ENCODE assay signal across 22 cellular contexts in genomic region chrX:124862304-124862703, GRCh38.
"Had no signal": no experiment of that assay in that cellular context is flagged by ENCODE, and none has a peak within 500 bp of the region (broad histone marks: within the 10 kb centered on the region; RNA-seq: fewer than 3 reads in every experiment).

No MANE protein-coding gene starts in this region.

- H3K27me3 Mint-ChIP-seq: activated CD4-positive, alpha-beta memory T cell treated with anti-CD3 and anti-CD28 coated beads, Interleukin-2, amount 10 ng/mL, durations not matched to agents 7 days and 5 days; activated CD4-positive, alpha-beta T cell treated with anti-CD3 and anti-CD28 coated beads for 36 hours; activated naive CD8-positive, alpha-beta T cell had no signal

- H3K27ac Mint-ChIP-seq: activated CD4-positive, alpha-beta memory T cell treated with anti-CD3 and anti-CD28 coated beads, Interleukin-2, amount 10 ng/mL, durations not matched to agents 7 days and 5 days; activated CD4-positive, alpha-beta T cell treated with anti-CD3 and anti-CD28 coated beads for 36 hours; activated naive CD4-positive, alpha-beta T cell treated with anti-CD3 and anti-CD28 coated beads for 36 hours; activated naive CD8-positive, alpha-beta T cell; activated T-helper 17 cell treated with anti-CD3 and anti-CD28 coated beads, Interleukin-2, amount 50 U/mL, for 72 hours had no signal

- H3K36me3 ChIP-seq: brain microvascular endothelial cell, WERI-Rb-1 had no signal

- H3K4me3 ChIP-seq: SK-N-MC had no signal

- H3K36me3 Mint-ChIP-seq: activated naive CD8-positive, alpha-beta T cell had no signal

- H3K9me3 Mint-ChIP-seq: activated CD4-positive, alpha-beta memory T cell treated with anti-CD3 and anti-CD28 coated beads, Interleukin-2, amount 10 ng/mL, durations not matched to agents 7 days and 5 days; activated naive CD4-positive, alpha-beta T cell treated with anti-CD3 and anti-CD28 coated beads for 36 hours; activated T-helper 17 cell treated with anti-CD3 and anti-CD28 coated beads, Interleukin-2, amount 50 U/mL, for 72 hours had no signal

- H3K27ac ChIP-seq: brain microvascular endothelial cell, SK-N-MC, WERI-Rb-1 had no signal

- H3K4me1 Mint-ChIP-seq: activated CD4-positive, alpha-beta memory T cell treated with anti-CD3 and anti-CD28 coated beads, Interleukin-2, amount 10 ng/mL, durations not matched to agents 7 days and 5 days; activated T-helper 17 cell treated with anti-CD3 and anti-CD28 coated beads, Interleukin-2, amount 50 U/mL, for 72 hours had no signal

- DNase-seq: activated CD4-positive, alpha-beta memory T cell treated with anti-CD3 and anti-CD28 coated beads, Interleukin-2, amount 10 ng/mL, durations not matched to agents 7 days and 5 days; activated CD4-positive, alpha-beta T cell treated with anti-CD3 and anti-CD28 coated beads for 36 hours; activated CD4-positive, alpha-beta T cell treated with anti-CD3 and anti-CD28 coated beads, Interleukin-2, amount 50 U/mL, for 1 hour; activated gamma-delta T cell; activated naive CD4-positive, alpha-beta T cell treated with anti-CD3 and anti-CD28 coated beads for 36 hours; activated T-cell treated with anti-CD3 and anti-CD28 coated beads for 4 hours; activated T-cell treated with anti-CD3 and anti-CD28 coated beads, Interleukin-2, amount 50 U/mL, for 48 hours; amygdala; brain microvascular endothelial cell; cerebellar nuclear complex; Kasumi-1; KBM-7; NCI-H146; NCI-H187 treated with DMSO at 0.1 percent for 48 hours; NCI-H345; NCI-H524 treated with DMSO at 0.1 percent for 48 hours; SIG-M5; T-helper 1 cell; WERI-Rb-1 had no signal

- H3K4me3 Mint-ChIP-seq: activated CD4-positive, alpha-beta memory T cell treated with anti-CD3 and anti-CD28 coated beads, Interleukin-2, amount 10 ng/mL, durations not matched to agents 7 days and 5 days; activated CD4-positive, alpha-beta T cell treated with anti-CD3 and anti-CD28 coated beads for 36 hours; activated naive CD4-positive, alpha-beta T cell treated with anti-CD3 and anti-CD28 coated beads for 36 hours; activated naive CD8-positive, alpha-beta T cell; activated T-helper 17 cell treated with anti-CD3 and anti-CD28 coated beads, Interleukin-2, amount 50 U/mL, for 72 hours had no signal

- ATAC-seq: activated CD4-positive, alpha-beta T cell treated with anti-CD3 and anti-CD28 coated beads for 36 hours; activated T-helper 17 cell treated with anti-CD3 and anti-CD28 coated beads, Interleukin-2, amount 50 U/mL, for 72 hours had no signal

- H3K27me3 ChIP-seq: brain microvascular endothelial cell had no signal
